ENCODE assay signal across 10 cellular contexts in genomic region chr9:3508078-3508431, GRCh38. TPM values are rescaled to one million over a fixed set of nuclear protein-coding genes. Genes with fewer than 3 reads are reported as not detected.
A peak's percentile ranks its signal among the peaks of the same experiment; 100 is the strongest.
DNase-seq lines count a peak whose midpoint lies in the region; ATAC-seq, FAIRE-seq and TF ChIP-seq lines count a peak whose summit lies in the region.
"Had no signal": no experiment of that assay in that cellular context is flagged by ENCODE, and none has a peak within 500 bp of the region (broad histone marks: within the 10 kb centered on the region; RNA-seq: fewer than 3 reads in every experiment).

No MANE protein-coding gene starts in this region.

- H3K4me2 ChIP-seq in A549 (peak overlapping the region; percentile 96), KMS-11 (peak overlapping the region; percentile 38; the same call in 1 of the 2 replicates)

- no peaks in the 10 kb centered on the region for H3K79me2 ChIP-seq in KMS-11 (ENCODE audit: insufficient read depth, low read depth)

- peak overlapping the region; percentile 86 to 89 for H3K27ac ChIP-seq in A549
- peak overlapping the region; percentile 7; the same call in 1 of the 2 replicates for H3K27ac ChIP-seq in KMS-11
- peak overlapping the region in 3 of 4 donors; percentile 19 to 57 (median 25) for H3K27ac ChIP-seq in esophagus muscularis mucosa (replicated peaks in 1 of 4)

- no peaks in the 10 kb centered on the region; the same call in 1 of the 2 replicates for H4K20me1 ChIP-seq in KMS-11 (ENCODE audit: insufficient read depth)

- 3% methylated on average over 2 of the region's 2 CpGs for WGBS in A549 (ENCODE audit: missing lambda C conversion rate)
- 60% methylated on average over 2 of the region's 2 CpGs for WGBS in esophagus muscularis mucosa

- POLR2A ChIA-PET in A549 (lab: Yijun Ruan, JAX) = interaction anchor here (0.6 to 3.4 kb wide), 2 partner anchors 19 to 713 kb away, joined by 5 to 32 read pairs; partner anchors contain the start of gene RFX3

- CTCF ChIA-PET in A549 (lab: Yijun Ruan, JAX) = interaction anchor here (0.6 to 1.4 kb wide), 2 partner anchors 20 to 515 kb away, joined by 3 read pairs; no protein-coding TSS in a partner anchor

- ATAC-seq in A549 = no peak
- peak; percentile 16 for ATAC-seq in GM19324 (IDR thresholded peaks at IDR 0.05; ENCODE audit: low FRiP score, unreplicated experiment)

- FAIRE-seq in A549 (lab: Jason Lieb, UNC) = no peak
- FAIRE-seq: H1 had no signal

- intact Hi-C loops in esophagus muscularis mucosa (cut with DNase I) = no loop called here
- intact Hi-C loops in head of caudate nucleus (cut with DNase I) = no loop called here

- H3K9ac ChIP-seq in KMS-11 = no peak overlapping the region

- H3K4me3 ChIP-seq in A549 = peak overlapping the region; percentile 31; the same call in 2 of the 3 replicates
- no peak overlapping the region for H3K4me3 ChIP-seq in KMS-11 (IDR thresholded peaks at IDR 0.05; ENCODE audit: insufficient read depth, low read depth, low read length)
- H3K4me3 ChIP-seq in esophagus muscularis mucosa = peak overlapping the region; percentile 6 to 28 (median 22)

- no peak overlapping the region for H2AFZ ChIP-seq in KMS-11 (ENCODE audit: low read depth)

- no peak for TF ChIP-seq CTCF in A549 (IDR thresholded peaks at IDR 0.05)
- no peak for TF ChIP-seq CTCF in KMS-11 (conservative IDR thresholded peaks at IDR 0.05; ENCODE audit: low read depth, low read length)
- TF ChIP-seq CTCF in esophagus muscularis mucosa (IDR thresholded peaks at IDR 0.05) = no peak

- H3K27me3 ChIP-seq in KMS-11 (ENCODE audit: insufficient read depth, low read depth) (no peaks in the 10 kb centered on the region), esophagus muscularis mucosa (no peaks in the 10 kb centered on the region)

- H3K36me3 ChIP-seq in KMS-11 (ENCODE audit: insufficient read depth) = no peaks in the 10 kb centered on the region
- H3K36me3 ChIP-seq in esophagus muscularis mucosa = no peaks in the 10 kb centered on the region

- H3K4me1 ChIP-seq in A549 = peaks cover 52% of the 10 kb centered on the region
- H3K4me1 ChIP-seq in KMS-11 (ENCODE audit: low read depth, poor library complexity, severe bottlenecking) = peaks cover 35% of the 10 kb centered on the region
- peaks cover 0 to 26% (median 19%) of the 10 kb centered on the region in 4 donors for H3K4me1 ChIP-seq in esophagus muscularis mucosa

- TF ChIP-seq POLR2A in A549 (IDR thresholded peaks at IDR 0.05; ENCODE audit: low read length) (no peak), esophagus muscularis mucosa (IDR thresholded peaks at IDR 0.05; ENCODE audit: low read depth) (no peak)

- no peaks in the 10 kb centered on the region for H3K9me3 ChIP-seq in A549
- no peaks in the 10 kb centered on the region for H3K9me3 ChIP-seq in esophagus muscularis mucosa

- DNase-seq in A549 (ENCODE audit: low read depth in 1 of 2, low spot score in 1 of 2) = peak in 1 of 2 experiments; percentile 12
- no peak for DNase-seq in esophagus muscularis mucosa (ENCODE audit: extremely low spot score)
- no peak for DNase-seq in head of caudate nucleus
- no peak for DNase-seq in NCI-H345 (lab: John Stamatoyannopoulos, UW)
- no peak for DNase-seq in activated CD8-positive, alpha-beta memory T cell treated with anti-CD3 and anti-CD28 coated beads for 24 hours
- no peak for DNase-seq in stimulated activated CD8-positive, alpha-beta memory T cell treated with anti-CD3 and anti-CD28 coated beads, Interleukin-4, amount 100 ng/mL, for 48 hours
- DNase-seq: activated T-cell treated with anti-CD3 and anti-CD28 coated beads, Interleukin-2, amount 50 U/mL, for 4 hours had no signal

- no peak for TF ChIP-seq RAD21 in A549 (conservative IDR thresholded peaks at IDR 0.05 in 1 of 2, IDR thresholded peaks at IDR 0.05 in 1 of 2)

- no peak for TF ChIP-seq EP300 in A549 (IDR thresholded peaks at IDR 0.05)
- TF ChIP-seq EP300 in esophagus muscularis mucosa (IDR thresholded peaks at IDR 0.05) = no peak

TF ChIP-seq in A549, 52 proteins besides CTCF, POLR2A, EP300 and RAD21:
- TF ChIP-seq E2F6 (IDR thresholded peaks at IDR 0.05; ENCODE audit: borderline replicate concordance, low read depth) (no peak), CBX8 (IDR thresholded peaks at IDR 0.05) (no peak), EHMT2 (IDR thresholded peaks at IDR 0.05; ENCODE audit: low read depth) (no peak), ZFP36 (IDR thresholded peaks at IDR 0.05; ENCODE audit: borderline replicate concordance, partially characterized antibody) (no peak), ZSCAN20 (CRISPR knock-in tag; IDR thresholded peaks at IDR 0.05) (no peak), CEBPB (IDR thresholded peaks at IDR 0.05) (no peak), NR3C1 (IDR thresholded peaks at IDR 0.05) (no peak), MYC (IDR thresholded peaks at IDR 0.05; ENCODE audit: borderline replicate concordance, low read length) (no peak)

RNA-seq across cellular contexts. Expression of gene RFX3, which starts 17.7 kb away (rescaled TPM):
- 7.9 and 9.0 TPM in 2 replicates for polyA plus RNA-seq in A549 (2011; rRNA removed)
- polyA plus RNA-seq in A549 (2012; cell fraction: cytosol; rRNA removed) = 1.5 and 1.7 TPM in 2 replicates
- 3.5 and 3.8 TPM in 2 replicates for polyA plus RNA-seq in A549 (2012; cell fraction: nucleus; rRNA removed)
- 1.3 to 1.5 TPM (median 1.4 TPM) in 3 replicates for polyA plus RNA-seq in A549 (2017; fragmentation: RNase III; extraction: RNeasy Plus Mini Kit Qiagen cat#74134 plus additional on column Dnase treatment)
- 83.5 and 119 TPM in 2 replicates for polyA minus RNA-seq in A549 (2011; rRNA and poly(A)+ RNA removed)
- total RNA-seq in esophagus muscularis mucosa = 1 to 10 TPM; 4.5 to 7.9 (median 5.5) TPM

Comparison
In these comparisons a context has a peak if more than half of its experiments do, and no peak if none do; other contexts are left out.
1. H3K27ac ChIP-seq: peak in every context shown above with its lines; median percentile 88 in A549; 25 in esophagus muscularis mucosa; 7 in KMS-11.